ENCODE assay signal across 19 cellular contexts in genomic region chr1:60329636-60330035, GRCh38.
"Had no signal": no experiment of that assay in that cellular context is flagged by ENCODE, and none has a peak within 500 bp of the region (broad histone marks: within the 10 kb centered on the region; RNA-seq: fewer than 3 reads in every experiment).

No MANE protein-coding gene starts in this region.

- H3K27me3 ChIP-seq: colonic mucosa, esophagus muscularis mucosa, gastrocnemius medialis, heart right ventricle, left lung had no signal

- H3K27ac Mint-ChIP-seq: dendritic cell treated with granulocyte-macrophage colony-stimulating factor and Interleukin-4, amounts not matched to agents 40 ng/mL and 50 ng/mL, for 4 days; mesothelial cell of epicardium had no signal

- H3K9me3 ChIP-seq: colonic mucosa, gastrocnemius medialis, lower lobe of right lung, mucosa of descending colon had no signal

- H3K36me3 ChIP-seq: colonic mucosa, esophagus muscularis mucosa, gastrocnemius medialis, heart right ventricle, left lung, lower lobe of right lung had no signal

- H3K36me3 Mint-ChIP-seq: mesothelial cell of epicardium had no signal

- H3K27ac ChIP-seq: colonic mucosa, esophagus muscularis mucosa, gastrocnemius medialis, heart right ventricle, left lung, lower lobe of right lung had no signal

- H3K27me3 Mint-ChIP-seq: dendritic cell treated with granulocyte-macrophage colony-stimulating factor and Interleukin-4, amounts not matched to agents 40 ng/mL and 50 ng/mL, for 4 days had no signal

- H3K4me3 Mint-ChIP-seq: dendritic cell treated with granulocyte-macrophage colony-stimulating factor and Interleukin-4, amounts not matched to agents 40 ng/mL and 50 ng/mL, for 4 days; mesothelial cell of epicardium had no signal

- DNase-seq: colonic mucosa; cortex of kidney; effector memory CD4-positive, alpha-beta T cell; foreskin fibroblast; foreskin melanocyte; gastrocnemius medialis; glutamatergic neuron; head of caudate nucleus; heart right ventricle; hippocampal formation; left cardiac atrium; left lung; left ventricle myocardium superior; lower lobe of right lung; mesenchymal stem cell; mucosa of descending colon had no signal

- H3K4me1 ChIP-seq: colonic mucosa, esophagus muscularis mucosa, gastrocnemius medialis, heart right ventricle, left lung, lower lobe of right lung had no signal

- H3K4me3 ChIP-seq: colonic mucosa, esophagus muscularis mucosa, gastrocnemius medialis, heart right ventricle, left lung, lower lobe of right lung, mucosa of descending colon had no signal
